Comparison of ENCODE assay signal across 11 cellular contexts in genomic region chr1:23977187-23977853, GRCh38. TPM values are rescaled to one million over a fixed set of nuclear protein-coding genes. Genes with fewer than 3 reads are reported as not detected.
DNase-seq lines count a peak whose midpoint lies in the region; ATAC-seq, FAIRE-seq and TF ChIP-seq lines count a peak whose summit lies in the region.
"Had no signal": no experiment of that assay in that cellular context is flagged by ENCODE, and none has a peak within 500 bp of the region (broad histone marks: within the 10 kb centered on the region; RNA-seq: fewer than 3 reads in every experiment).

No MANE protein-coding gene starts in this region.

- 84% methylated on average over 4 of the region's 4 CpGs for WGBS in HUES64

- H3K4me3 ChIP-seq in AG04450 (ENCODE audit: low read depth, low read length) (peak overlapping the region; percentile 10; the same call in 1 of the 2 replicates), HUES64 (ENCODE audit: low read length) (peak overlapping the region; percentile 15; the same call in 1 of the 2 replicates), astrocyte (ENCODE audit: insufficient read depth, low read depth, low read length) (peak overlapping the region; percentile 7)
- H3K4me3 ChIP-seq: testis had no signal

- H3K36me3 Mint-ChIP-seq in astrocyte (ENCODE audit: low read depth, unreplicated experiment) = peaks cover 2% of the 10 kb centered on the region
- H3K36me3 Mint-ChIP-seq in naive thymus-derived CD8-positive, alpha-beta T cell = peaks cover 0 to 45% (median 2%) of the 10 kb centered on the region in 3 donors

- H3K9me3 ChIP-seq in AG04450 (ENCODE audit: control insufficient read depth, insufficient read depth, low read length) = no peaks in the 10 kb centered on the region; the same call in 1 of the 2 replicates
- H3K9me3 ChIP-seq in HUES64 (ENCODE audit: insufficient read depth, low read depth, low read length) = no peaks in the 10 kb centered on the region
- H3K9me3 ChIP-seq in astrocyte (ENCODE audit: insufficient read depth, low read depth, low read length) = no peaks in the 10 kb centered on the region
- H3K9me3 ChIP-seq: testis had no signal

- H3K4me1 ChIP-seq in HUES64 (ENCODE audit: insufficient read depth, low read length) (peaks cover 27% of the 10 kb centered on the region), astrocyte (ENCODE audit: insufficient read depth, low read length) (peaks cover 27% of the 10 kb centered on the region)

- H3K27me3 Mint-ChIP-seq in astrocyte (ENCODE audit: low read depth, unreplicated experiment) = no peaks in the 10 kb centered on the region
- H3K27me3 Mint-ChIP-seq in naive thymus-derived CD8-positive, alpha-beta T cell = peaks cover 0 to 2% (median 0%) of the 10 kb centered on the region in 5 donors

- peaks cover 80% of the 10 kb centered on the region for H3K79me2 ChIP-seq in astrocyte (ENCODE audit: insufficient read depth, low read length)

- H3K4me2 ChIP-seq in astrocyte (ENCODE audit: low read length) = peak overlapping the region; percentile 94

- H3K4me3 Mint-ChIP-seq in astrocyte (ENCODE audit: unreplicated experiment) = peak overlapping the region; percentile 50
- peak overlapping the region; percentile 38 to 85 (median 76) for H3K4me3 Mint-ChIP-seq in naive thymus-derived CD8-positive, alpha-beta T cell

- FAIRE-seq in astrocyte (lab: Jason Lieb, UNC) = no peak

- H3K36me3 ChIP-seq in HUES64 (ENCODE audit: insufficient read depth, low read length) (peaks cover 63% of the 10 kb centered on the region), astrocyte (ENCODE audit: insufficient read depth, low read length) (peaks cover 23% of the 10 kb centered on the region)

- ATAC-seq in naive thymus-derived CD8-positive, alpha-beta T cell = no peak
- no peak for ATAC-seq in HG03460 (IDR thresholded peaks at IDR 0.05; ENCODE audit: unreplicated experiment)
- ATAC-seq in GM18519 (IDR thresholded peaks at IDR 0.05; ENCODE audit: low FRiP score, unreplicated experiment) = no peak

- POLR2A ChIA-PET in AG04450 (lab: Yijun Ruan, JAX) = no interaction called here
- POLR2A ChIA-PET in naive thymus-derived CD8-positive, alpha-beta T cell (lab: Charles Lee) = interaction anchor here (0.5 to 5.5 kb wide), 3 partner anchors 17 to 179 kb away, joined by 3 to 66 read pairs (median 3); partner anchors contain the start of gene PNRC2

- H3K9me3 Mint-ChIP-seq in astrocyte (ENCODE audit: unreplicated experiment) = no peaks in the 10 kb centered on the region
- H3K9me3 Mint-ChIP-seq in naive thymus-derived CD8-positive, alpha-beta T cell = no peaks in the 10 kb centered on the region

- peaks cover 72% of the 10 kb centered on the region for H4K20me1 ChIP-seq in astrocyte (ENCODE audit: insufficient read depth, low read length)

- CTCF ChIA-PET in AG04450 (lab: Charles Lee) = interaction anchor here (2.1 kb wide), 1 partner anchor 51 kb away, joined by 5 read pairs; no protein-coding TSS in a partner anchor

- H3K27ac Mint-ChIP-seq in astrocyte (ENCODE audit: unreplicated experiment) = no peak overlapping the region
- peak overlapping the region; percentile 0 to 98 (median 76) for H3K27ac Mint-ChIP-seq in naive thymus-derived CD8-positive, alpha-beta T cell

- no peaks in the 10 kb centered on the region for H3K27me3 ChIP-seq in AG04450 (ENCODE audit: control insufficient read depth, insufficient read depth, low read length)
- no peaks in the 10 kb centered on the region for H3K27me3 ChIP-seq in HUES64 (ENCODE audit: insufficient read depth, low read length)
- no peaks in the 10 kb centered on the region for H3K27me3 ChIP-seq in astrocyte (ENCODE audit: insufficient read depth, low read length)
- H3K27me3 ChIP-seq: testis had no signal

- no peak overlapping the region for H3K27ac ChIP-seq in AG04450 (ENCODE audit: low read depth, low read length)
- no peak overlapping the region for H3K27ac ChIP-seq in HUES64 (ENCODE audit: low read depth, low read length)
- no peak overlapping the region for H3K27ac ChIP-seq in astrocyte (ENCODE audit: low read depth, low read length)

- H2AFZ ChIP-seq in astrocyte (ENCODE audit: low read depth, low read length) = no peak overlapping the region

- DNase-seq in AG04450 (ENCODE audit: low read depth, low spot score) (no peak), astrocyte (ENCODE audit: low read depth) (no peak), glomerular visceral epithelial cell (ENCODE audit: extremely low spot score) (no peak)
- peak in 1 of 10 donors; percentile 18 for DNase-seq in naive thymus-derived CD8-positive, alpha-beta T cell
- no peak for DNase-seq in stimulated activated CD4-positive, alpha-beta T cell treated with anti-CD3 and anti-CD28 coated beads, Interleukin-4, amount 100 ng/mL, for 24 hours
- DNase-seq: activated gamma-delta T cell, RPMI8226, testis had no signal

- TF ChIP-seq CTCF in AG04450 (IDR thresholded peaks at IDR 0.05; ENCODE audit: low read depth, low read length) = no peak
- no peak for TF ChIP-seq CTCF in astrocyte (IDR thresholded peaks at IDR 0.05; ENCODE audit: insufficient read depth, low read depth, low read length)

- H3K4me1 Mint-ChIP-seq in astrocyte (ENCODE audit: low read depth, unreplicated experiment) = peaks cover 26% of the 10 kb centered on the region
- peaks cover 28 to 69% (median 64%) of the 10 kb centered on the region in 4 donors for H3K4me1 Mint-ChIP-seq in naive thymus-derived CD8-positive, alpha-beta T cell

- peak overlapping the region; percentile 24; the same call in 1 of the 2 replicates for H3K9ac ChIP-seq in HUES64 (ENCODE audit: low read depth, low read length)
- peak overlapping the region; percentile 33 for H3K9ac ChIP-seq in astrocyte (ENCODE audit: low read length)

RNA-seq across cellular contexts. Expression of gene SRSF10, which starts 2.8 kb away (rescaled TPM):
- polyA plus RNA-seq in AG04450 (2011; rRNA removed) = 98.7 and 140 TPM in 2 replicates
- polyA minus RNA-seq in AG04450 (2011; rRNA and poly(A)+ RNA removed) = 54.5 and 83.9 TPM in 2 replicates
- 148 TPM for polyA plus RNA-seq in HUES64 (2013, experiment 1 of 2)
- polyA plus RNA-seq in HUES64 (2013, experiment 2 of 2) = 144 TPM
- 90.0 and 92.4 TPM in 2 replicates for total RNA-seq in astrocyte
- 100 to 1,000 TPM; 207 to 219 TPM for total RNA-seq in naive thymus-derived CD8-positive, alpha-beta T cell
- polyA plus RNA-seq in naive thymus-derived CD8-positive, alpha-beta T cell = 100 to 1,000 TPM in 2 of 3 donors, 10 to 100 TPM in 1; 98.6 to 125 (median 104) TPM

RNA-seq across cellular contexts. Expression of gene PNRC2, which starts 17.7 kb away (rescaled TPM):
- 96.0 and 107 TPM in 2 replicates for polyA plus RNA-seq in AG04450 (2011; rRNA removed)
- polyA minus RNA-seq in AG04450 (2011; rRNA and poly(A)+ RNA removed) = 31.3 and 145 TPM in 2 replicates
- polyA plus RNA-seq in HUES64 (2013, experiment 1 of 2) = 99.7 TPM
- 149 TPM for polyA plus RNA-seq in HUES64 (2013, experiment 2 of 2)
- 57.8 and 83.8 TPM in 2 replicates for total RNA-seq in astrocyte
- total RNA-seq in naive thymus-derived CD8-positive, alpha-beta T cell = 100 to 1,000 TPM; 179 to 182 TPM
- 100 to 1,000 TPM; 117 to 139 (median 121) TPM for polyA plus RNA-seq in naive thymus-derived CD8-positive, alpha-beta T cell
